ENCODE assay signal across 19 cellular contexts in genomic region chr14:59704054-59704453, GRCh38.
"Had no signal": no experiment of that assay in that cellular context is flagged by ENCODE, and none has a peak within 500 bp of the region (broad histone marks: within the 10 kb centered on the region; RNA-seq: fewer than 3 reads in every experiment).

No MANE protein-coding gene starts in this region.

- H3K4me1 Mint-ChIP-seq: activated B cell treated with CpG ODN at 0.5 μM for 24 hours; activated naive CD8-positive, alpha-beta T cell treated with anti-CD3 and anti-CD28 coated beads for 36 hours; natural killer cell had no signal

- H3K27ac ChIP-seq: sigmoid colon had no signal

- H3K36me3 ChIP-seq: sigmoid colon had no signal

- H3K27ac Mint-ChIP-seq: activated B cell treated with CpG ODN at 0.5 μM for 24 hours; activated naive CD8-positive, alpha-beta T cell treated with anti-CD3 and anti-CD28 coated beads for 36 hours; natural killer cell; progenitor cell of endocrine pancreas had no signal

- H3K27me3 Mint-ChIP-seq: activated B cell treated with CpG ODN at 0.5 μM for 24 hours, progenitor cell of endocrine pancreas had no signal

- H3K4me3 ChIP-seq: sigmoid colon had no signal

- H3K4me3 Mint-ChIP-seq: activated B cell treated with CpG ODN at 0.5 μM for 24 hours; activated naive CD8-positive, alpha-beta T cell treated with anti-CD3 and anti-CD28 coated beads for 36 hours; activated T-cell treated with anti-CD3 and anti-CD28 coated beads, Interleukin-2, amount 50 U/mL, for 4 hours; natural killer cell had no signal

- H3K27me3 ChIP-seq: sigmoid colon had no signal

- H3K4me1 ChIP-seq: sigmoid colon had no signal

- DNase-seq: activated B cell treated with CpG ODN at 0.5 μM for 24 hours; activated CD4-positive, alpha-beta T cell treated with anti-CD3 and anti-CD28 coated beads for 4 hours; activated CD4-positive, alpha-beta T cell treated with anti-CD3 and anti-CD28 coated beads, Interleukin-2, amount 50 U/mL, for 48 hours; activated CD8-positive, alpha-beta memory T cell treated with anti-CD3 and anti-CD28 coated beads, Interleukin-2, amount 50 U/mL, for 48 hours; activated naive CD4-positive, alpha-beta T cell treated with Interleukin-2 at 50 U/mL for 16 hours; activated naive CD8-positive, alpha-beta T cell treated with anti-CD3 and anti-CD28 coated beads for 36 hours; activated T-cell treated with anti-CD3 and anti-CD28 coated beads, Interleukin-2, amount 50 U/mL, for 4 hours; amniotic stem cell; dermis blood vessel endothelial cell; effector memory CD4-positive, alpha-beta T cell; foreskin melanocyte; midbrain; natural killer cell; retina; sigmoid colon; stimulated activated CD4-positive, alpha-beta T cell treated with anti-CD3 and anti-CD28 coated beads, Interleukin-4, amount 100 ng/mL, for 1 hour; stimulated activated naive CD4-positive, alpha-beta T cell; T-helper 9 cell had no signal

- H3K9me3 ChIP-seq: sigmoid colon had no signal

- ATAC-seq: activated T-cell treated with anti-CD3 and anti-CD28 coated beads, Interleukin-2, amount 50 U/mL, for 4 hours; natural killer cell had no signal

- H3K36me3 Mint-ChIP-seq: activated naive CD8-positive, alpha-beta T cell treated with anti-CD3 and anti-CD28 coated beads for 36 hours; natural killer cell had no signal
